Comparison of ENCODE assay signal across 12 cellular contexts in the genomic region with DNA sequence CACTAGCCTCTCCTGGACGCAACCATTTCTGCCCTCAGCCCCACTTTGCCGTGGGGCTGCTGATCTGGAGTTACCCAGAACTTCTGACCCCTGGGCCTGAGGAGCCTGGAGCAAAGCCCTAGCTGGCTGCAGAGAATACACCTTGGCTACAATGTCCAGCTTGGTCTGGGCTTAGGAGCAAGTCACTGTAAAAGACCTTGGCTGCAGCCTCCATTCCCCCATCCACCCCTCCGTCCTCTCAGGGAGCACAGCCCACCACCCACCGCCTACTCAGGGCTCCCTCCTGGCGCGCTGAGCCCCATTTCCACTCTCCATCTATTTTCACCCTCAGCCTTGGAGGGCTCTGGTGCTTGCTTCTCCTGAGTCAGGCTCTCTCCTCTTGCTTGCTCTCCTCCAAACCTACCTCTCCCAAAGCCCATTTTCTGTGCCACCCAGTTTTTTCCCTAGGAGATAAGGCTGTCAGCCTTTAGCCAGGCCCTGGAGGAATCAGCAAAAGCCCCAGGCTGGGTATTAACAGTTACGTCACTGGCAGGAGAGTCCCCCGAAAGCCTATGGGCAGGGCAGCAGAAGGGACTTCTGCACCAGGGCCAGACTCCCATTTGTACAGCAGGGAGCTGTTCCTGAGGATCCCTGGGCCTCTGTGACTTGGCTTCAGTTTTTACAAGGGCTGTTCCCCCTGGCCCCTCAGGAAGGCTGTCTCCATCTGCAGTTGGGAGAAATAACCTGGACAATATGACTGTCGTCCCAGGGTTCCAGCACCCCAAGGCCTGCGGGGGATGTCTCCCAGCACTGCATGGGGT. TPM values are rescaled to one million over a fixed set of nuclear protein-coding genes. Genes with fewer than 3 reads are reported as not detected.
DNase-seq lines count a peak whose midpoint lies in the region; ATAC-seq, FAIRE-seq and TF ChIP-seq lines count a peak whose summit lies in the region.
"Had no signal": no experiment of that assay in that cellular context is flagged by ENCODE, and none has a peak within 500 bp of the region (broad histone marks: within the 10 kb centered on the region; RNA-seq: fewer than 3 reads in every experiment).

No MANE protein-coding gene starts in this region.

- H3K79me2 ChIP-seq in mesendoderm (ENCODE audit: control insufficient read depth, insufficient read depth, low read length), result no peaks in the 10 kb centered on the region

- peaks cover 22% of the 10 kb centered on the region for H3K27me3 Mint-ChIP-seq in central memory CD8-positive, alpha-beta T cell

- H3K9me3 ChIP-seq in lower lobe of right lung, result no peaks in the 10 kb centered on the region
- H3K9me3 ChIP-seq: HAP-1 had no signal

- H3K79me1 ChIP-seq in mesendoderm (ENCODE audit: low read length), result no peaks in the 10 kb centered on the region

- H3K4me3 ChIP-seq in GM12864 (ENCODE audit: low read depth, low read length) (peak overlapping the region; percentile 47; the same call in 1 of the 2 replicates), rectal smooth muscle tissue (ENCODE audit: low read length) (no peak overlapping the region), lower lobe of right lung (no peak overlapping the region), mesendoderm (ENCODE audit: low read length) (no peak overlapping the region)
- H3K4me3 ChIP-seq: HAP-1 had no signal

- no peak for ATAC-seq in central memory CD8-positive, alpha-beta T cell (replicated peaks; ENCODE audit: extremely low read depth, poor library complexity, severe bottlenecking)
- no peak for ATAC-seq in lower lobe of right lung

- no peak overlapping the region for H2BK120ac ChIP-seq in mesendoderm (ENCODE audit: low read depth, low read length)

- H3K27me3 ChIP-seq in rectal smooth muscle tissue (ENCODE audit: control insufficient read depth, insufficient read depth, low read length) (peaks cover 4% of the 10 kb centered on the region), lower lobe of right lung (ENCODE audit: low read depth) (no peaks in the 10 kb centered on the region), mesendoderm (ENCODE audit: insufficient read depth, low read length, poor library complexity) (no peaks in the 10 kb centered on the region)

- H3K9ac ChIP-seq in rectal smooth muscle tissue (ENCODE audit: low read length), result no peak overlapping the region
- H3K9ac ChIP-seq in mesendoderm (ENCODE audit: low read length), result no peak overlapping the region

- no peak overlapping the region for H2BK15ac ChIP-seq in mesendoderm (replicated peaks; ENCODE audit: low read depth)

- H3K4me2 ChIP-seq in mesendoderm (ENCODE audit: low read length), result no peak overlapping the region

- peak; percentile 63 for FAIRE-seq in HTR-8/SVneo (lab: Jason Lieb, UNC)

- no peak overlapping the region for H2BK5ac ChIP-seq in mesendoderm (ENCODE audit: low read length)

- no peaks in the 10 kb centered on the region for H3K9me3 Mint-ChIP-seq in central memory CD8-positive, alpha-beta T cell
- H3K9me3 Mint-ChIP-seq: dendritic cell treated with granulocyte-macrophage colony-stimulating factor and Interleukin-4, amounts not matched to agents 40 ng/mL and 50 ng/mL, for 4 days had no signal

- H3K27ac Mint-ChIP-seq in central memory CD8-positive, alpha-beta T cell (ENCODE audit: low read depth), result peak overlapping the region; percentile 82
- H3K27ac Mint-ChIP-seq: dendritic cell treated with granulocyte-macrophage colony-stimulating factor and Interleukin-4, amounts not matched to agents 40 ng/mL and 50 ng/mL, for 4 days had no signal

- no peak overlapping the region for H3K56ac ChIP-seq in mesendoderm (ENCODE audit: low read length)

- no peaks in the 10 kb centered on the region for H3K36me3 Mint-ChIP-seq in central memory CD8-positive, alpha-beta T cell (ENCODE audit: insufficient read depth)

- no peak overlapping the region for H2AK5ac ChIP-seq in mesendoderm (ENCODE audit: low read length)

- intact Hi-C loops in lower lobe of right lung (cut with DNase I), result no loop called here

- DNase-seq in GM12864 (ENCODE audit: low read depth) (no peak), HTR-8/SVneo (ENCODE audit: insufficient read length, low spot score) (no peak), lower lobe of right lung (no peak), MV-4-11 (lab: John Stamatoyannopoulos, UW) (no peak), mesendoderm (no peak)
- no peak for DNase-seq in central memory CD8-positive, alpha-beta T cell (ENCODE audit: low spot score in 2 of 2)
- no peak for DNase-seq in stimulated activated CD8-positive, alpha-beta memory T cell treated with anti-CD3 and anti-CD28 coated beads, Interleukin-4, amount 100 ng/mL, for 48 hours
- DNase-seq: hippocampal formation; stimulated activated CD4-positive, alpha-beta T cell treated with anti-CD3 and anti-CD28 coated beads, Interleukin-4, amount 100 ng/mL, for 24 hours had no signal

- H3K4ac ChIP-seq in mesendoderm (ENCODE audit: low read depth, low read length), result no peak overlapping the region

- H3K36me3 ChIP-seq in rectal smooth muscle tissue (ENCODE audit: control insufficient read depth, insufficient read depth, low read length) (no peaks in the 10 kb centered on the region), lower lobe of right lung (no peaks in the 10 kb centered on the region), mesendoderm (ENCODE audit: control insufficient read depth, insufficient read depth, low read length) (no peaks in the 10 kb centered on the region)
- H3K36me3 ChIP-seq: HAP-1 had no signal

- WGBS in mesendoderm (ENCODE audit: extremely low coverage, insufficient coverage, low lambda C conversion rate), result no CpG with 5 or more reads among the region's 10 CpGs

- H3K18ac ChIP-seq in mesendoderm (ENCODE audit: low read length), result no peak overlapping the region

- H3K27ac ChIP-seq in rectal smooth muscle tissue (ENCODE audit: low read depth, low read length) (peak overlapping the region; percentile 74), lower lobe of right lung (no peak overlapping the region), mesendoderm (ENCODE audit: low read depth, low read length) (no peak overlapping the region)

- TF ChIP-seq CTCF in GM12864 (IDR thresholded peaks at IDR 0.05; ENCODE audit: low read depth, low read length, missing control alignments), result no peak
- no peak for TF ChIP-seq CTCF in lower lobe of right lung (IDR thresholded peaks at IDR 0.05)

- no peak overlapping the region for H4K8ac ChIP-seq in mesendoderm (ENCODE audit: low read depth, low read length)

- H3K4me1 Mint-ChIP-seq in central memory CD8-positive, alpha-beta T cell, result peaks cover 16% of the 10 kb centered on the region

- no peak overlapping the region for H4K5ac ChIP-seq in mesendoderm (ENCODE audit: low read length)

- peak overlapping the region; percentile 50 for H3K4me3 Mint-ChIP-seq in central memory CD8-positive, alpha-beta T cell
- H3K4me3 Mint-ChIP-seq: dendritic cell treated with granulocyte-macrophage colony-stimulating factor and Interleukin-4, amounts not matched to agents 40 ng/mL and 50 ng/mL, for 4 days had no signal

- H3K4me1 ChIP-seq in rectal smooth muscle tissue (ENCODE audit: control insufficient read depth, insufficient read depth, low read length) (peaks cover 12% of the 10 kb centered on the region), lower lobe of right lung (no peaks in the 10 kb centered on the region), mesendoderm (ENCODE audit: control insufficient read depth, low read depth, low read length) (peaks cover 2% of the 10 kb centered on the region)
- H3K4me1 ChIP-seq: HAP-1 had no signal

- no peak overlapping the region for H3K23ac ChIP-seq in mesendoderm (ENCODE audit: low read length)

RNA-seq across cellular contexts. Expression of a gene that starts 42.7 kb away (rescaled TPM):
- total RNA-seq in lower lobe of right lung, result 128 TPM
- 380 TPM for polyA plus RNA-seq in mesendoderm (2013, experiment 1 of 2)
- polyA plus RNA-seq in mesendoderm (2013, experiment 2 of 2), result 374 TPM

RNA-seq across cellular contexts. Expression of a gene that starts 43.1 kb away (rescaled TPM):
- 49.6 TPM for total RNA-seq in lower lobe of right lung
- 19.9 TPM for polyA plus RNA-seq in mesendoderm (2013, experiment 1 of 2)
- polyA plus RNA-seq in mesendoderm (2013, experiment 2 of 2), result 19.1 TPM
